Comparison of ENCODE assay signal across 8 cellular contexts in the genomic region with DNA sequence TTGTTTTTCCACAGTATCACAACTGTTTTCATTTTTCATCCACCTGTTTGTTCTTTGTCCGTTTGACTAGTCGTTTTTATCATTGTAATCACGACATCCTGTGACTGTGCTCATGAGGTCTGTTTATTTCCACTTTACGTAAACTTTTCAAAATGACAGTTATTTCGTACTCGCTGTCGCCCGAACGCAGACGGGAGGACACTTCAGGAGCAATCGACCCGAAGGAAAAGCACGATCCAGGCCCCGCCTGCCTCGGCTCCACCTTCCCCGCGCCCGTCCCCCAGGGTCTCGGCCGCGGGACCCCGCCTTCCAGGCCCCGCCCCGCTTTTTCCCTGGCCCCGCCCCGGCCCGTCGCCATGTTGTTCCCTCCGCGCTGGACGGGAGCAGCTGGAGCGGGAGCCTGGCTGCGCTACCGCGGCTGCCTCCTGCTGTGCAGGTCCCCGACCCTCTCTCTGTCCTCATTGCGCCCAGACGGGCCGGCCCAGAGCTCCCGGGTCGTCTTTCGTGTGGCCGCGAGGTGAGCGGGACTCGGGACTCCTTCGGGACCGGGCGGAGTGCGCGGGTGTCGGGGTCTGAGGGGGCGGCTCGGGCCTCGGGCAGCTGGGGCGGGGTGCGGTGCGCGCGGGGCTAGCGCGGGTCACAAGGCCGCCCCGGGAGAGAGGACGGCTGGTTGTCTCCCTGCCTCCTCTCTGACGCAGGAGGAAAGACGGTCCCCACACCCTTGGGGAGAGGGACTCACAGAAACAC. TPM values are rescaled to one million over a fixed set of nuclear protein-coding genes. Genes with fewer than 3 reads are reported as not detected.
DNase-seq lines count a peak whose midpoint lies in the region; ATAC-seq and TF ChIP-seq lines count a peak whose summit lies in the region.

A gene with protein sequence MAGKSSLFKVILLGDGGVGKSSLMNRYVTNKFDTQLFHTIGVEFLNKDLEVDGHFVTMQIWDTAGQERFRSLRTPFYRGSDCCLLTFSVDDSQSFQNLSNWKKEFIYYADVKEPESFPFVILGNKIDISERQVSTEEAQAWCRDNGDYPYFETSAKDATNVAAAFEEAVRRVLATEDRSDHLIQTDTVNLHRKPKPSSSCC (plus strand): TSS at position 357 of the 747 bp plus-strand sequence. CDS start 19,619 bp downstream, outside the sequence.

- ATAC-seq in GM18870 (IDR thresholded peaks at IDR 0.05; ENCODE audit: unreplicated experiment) (peak; percentile 33), HG03139 (IDR thresholded peaks at IDR 0.05; ENCODE audit: unreplicated experiment) (peak; percentile 60)
- peak; percentile 85 for ATAC-seq in activated CD4-positive, alpha-beta T cell treated with anti-CD3 and anti-CD28 coated beads for 36 hours

- H3K4me3 ChIP-seq in AG04449 (ENCODE audit: low read depth, low read length) (peak within 1 kb of the TSS; percentile 72), choroid plexus epithelial cell (ENCODE audit: low read depth, low read length) (peak within 1 kb of the TSS; percentile 77)

- no peaks in the 10 kb centered on the region for H3K27me3 ChIP-seq in layer of hippocampus (ENCODE audit: control insufficient read depth, insufficient read depth, low read length)

- TF ChIP-seq CTCF in AG04449 (IDR thresholded peaks at IDR 0.05; ENCODE audit: insufficient read depth, low read length, missing control alignments), result peak; percentile 0
- no peak for TF ChIP-seq CTCF in choroid plexus epithelial cell (conservative IDR thresholded peaks at IDR 0.05; ENCODE audit: low read depth, low read length)

- H3K4me3 Mint-ChIP-seq in activated CD4-positive, alpha-beta T cell treated with anti-CD3 and anti-CD28 coated beads for 36 hours, result peak within 1 kb of the TSS; percentile 85

- peaks cover 63% of the 10 kb centered on the region for H3K4me1 Mint-ChIP-seq in activated CD4-positive, alpha-beta T cell treated with anti-CD3 and anti-CD28 coated beads for 36 hours

- H3K27ac ChIP-seq in layer of hippocampus (ENCODE audit: low read depth, low read length), result peak within 1 kb of the TSS; percentile 79

- CTCF ChIA-PET in AG04449 (lab: Yijun Ruan, JAX), result interaction anchor here (1.2 to 1.7 kb wide), 2 partner anchors 22 to 182 kb away, joined by 5 read pairs; no protein-coding TSS in a partner anchor
- CTCF ChIA-PET in activated CD4-positive, alpha-beta T cell treated with anti-CD3 and anti-CD28 coated beads for 36 hours (lab: Charles Lee), result interaction anchor here (1.0 to 2.8 kb wide), 6 partner anchors 20 to 340 kb away, joined by 3 to 10 read pairs (median 5); a partner anchor contains a TSS

- intact Hi-C loops in activated CD4-positive, alpha-beta T cell treated with anti-CD3 and anti-CD28 coated beads for 36 hours (cut with DNase I, micrococcal nuclease), result loop anchor here (1.0 to 10.0 kb wide), 8 partner anchors 20 to 732 kb away; a partner anchor contains a TSS

- no peaks in the 10 kb centered on the region for H3K9me3 Mint-ChIP-seq in activated CD4-positive, alpha-beta T cell treated with anti-CD3 and anti-CD28 coated beads for 36 hours (ENCODE audit: low read depth)

- no peaks in the 10 kb centered on the region for H3K27me3 Mint-ChIP-seq in activated CD4-positive, alpha-beta T cell treated with anti-CD3 and anti-CD28 coated beads for 36 hours

- peaks cover 13% of the 10 kb centered on the region for H3K36me3 Mint-ChIP-seq in activated CD4-positive, alpha-beta T cell treated with anti-CD3 and anti-CD28 coated beads for 36 hours (ENCODE audit: low read depth)

- POLR2A ChIA-PET in AG04449 (lab: Yijun Ruan, JAX), result interaction anchor here (1.1 kb wide), 1 partner anchor 47 kb away, joined by 3 read pairs; no protein-coding TSS in a partner anchor
- POLR2A ChIA-PET in activated CD4-positive, alpha-beta T cell treated with anti-CD3 and anti-CD28 coated beads for 36 hours (lab: Charles Lee), result interaction anchor here (0.7 to 1.4 kb wide), 4 partner anchors 20 to 54 kb away, joined by 3 to 6 read pairs (median 4); a partner anchor contains a TSS

- DNase-seq in AG04449 (ENCODE audit: low read depth, low spot score) (no peak), NCI-H460 (ENCODE audit: extremely low read depth, low read depth) (peak; percentile 69), choroid plexus epithelial cell (ENCODE audit: low read depth) (peak; percentile 65)
- peak; percentile 88 for DNase-seq in activated CD4-positive, alpha-beta T cell treated with anti-CD3 and anti-CD28 coated beads for 36 hours
- peak; percentile 71 to 81 for DNase-seq in stimulated activated CD4-positive, alpha-beta T cell treated with anti-CD3 and anti-CD28 coated beads, Interleukin-1b, Interleukin-23, amount 100 ng/mL, for 4 hours (ENCODE audit: low read depth in 2 of 2)

- H3K27ac Mint-ChIP-seq in activated CD4-positive, alpha-beta T cell treated with anti-CD3 and anti-CD28 coated beads for 36 hours, result peak within 1 kb of the TSS; percentile 97

RNA-seq across cellular contexts. Expression of the gene that starts here (rescaled TPM):
- total RNA-seq in NCI-H460 (2014; rRNA removed; shearing (Covaris generic)), result 26.9 and 35.9 TPM in 2 replicates
- 21.9 and 34.7 TPM in 2 replicates for polyA plus RNA-seq in NCI-H460 (2014; cell fraction: nucleus; rRNA removed)
- total RNA-seq in activated CD4-positive, alpha-beta T cell treated with anti-CD3 and anti-CD28 coated beads for 36 hours, result 10 to 100 TPM; 24.9 to 31.4 TPM

Comparison
In these comparisons a context has a peak if more than half of its experiments do, and no peak if none do; other contexts are left out.
1. ATAC-seq: peak in every context shown above with its lines; median percentile 85 in activated CD4-positive, alpha-beta T cell treated with anti-CD3 and anti-CD28 coated beads for 36 hours; 60 in HG03139; 33 in GM18870.